Comparison of ENCODE assay signal across 27 cellular contexts in the genomic region with DNA sequence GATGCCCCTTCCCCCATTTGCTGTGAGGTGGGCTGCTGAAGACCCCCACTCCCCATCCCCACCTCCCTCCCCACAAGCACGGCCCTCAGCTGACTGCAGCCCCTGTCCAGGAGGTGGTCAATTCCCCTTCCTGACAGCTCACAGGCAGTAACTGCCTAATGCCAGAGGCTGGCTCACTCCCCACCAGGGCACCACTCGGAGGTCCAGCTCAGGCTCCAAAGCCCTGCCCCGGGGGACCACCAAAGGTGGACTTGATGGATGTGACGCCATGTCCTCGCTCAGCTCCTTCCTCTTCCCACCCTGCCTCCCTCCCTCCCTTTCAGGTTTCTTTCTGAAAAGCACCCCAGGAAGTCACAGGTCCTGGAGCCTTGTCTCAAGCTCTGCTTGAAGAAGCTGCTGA.
"Had no signal": no experiment of that assay in that cellular context is flagged by ENCODE, and none has a peak within 500 bp of the region (broad histone marks: within the 10 kb centered on the region; RNA-seq: fewer than 3 reads in every experiment).

No MANE protein-coding gene starts in this region.

- H3K36me3 ChIP-seq: left ventricle myocardium inferior, neural progenitor cell, pancreas, right atrium auricular region, right lobe of liver, suprapubic skin, thoracic aorta, tibial artery, upper lobe of right lung, uterus had no signal

- H3K27ac ChIP-seq: left ventricle myocardium inferior, neural progenitor cell, pancreas, psoas muscle, right atrium auricular region, right lobe of liver, suprapubic skin, thoracic aorta, tibial artery, upper lobe of right lung, uterus had no signal

- H3K9me3 ChIP-seq: left ventricle myocardium inferior, pancreas, psoas muscle, right atrium auricular region, right lobe of liver, suprapubic skin, thoracic aorta, tibial artery, upper lobe of right lung, uterus had no signal

- H3K4me2 ChIP-seq: neural progenitor cell, smooth muscle cell had no signal

- FAIRE-seq: islet of Langerhans, pancreas had no signal

- H3K27me3 ChIP-seq: neural progenitor cell, pancreas, right atrium auricular region, right lobe of liver, upper lobe of right lung, uterus had no signal

- H3K4me1 ChIP-seq: left ventricle myocardium inferior, neural progenitor cell, pancreas, psoas muscle, right atrium auricular region, right lobe of liver, suprapubic skin, tibial artery, upper lobe of right lung, uterus had no signal

- DNase-seq: hypothalamus; immature natural killer cell; left ventricle myocardium inferior; mesendoderm; naive B cell; natural killer cell; nephron progenitor cell; psoas muscle; right lobe of liver; stimulated activated CD4-positive, alpha-beta T cell treated with anti-CD3 and anti-CD28 coated beads, Interleukin-12 subunit alpha, Interleukin-12 subunit beta, amount 100 ng/mL, for 4 hours; stimulated activated CD4-positive, alpha-beta T cell treated with anti-CD3 and anti-CD28 coated beads, Interleukin-15, amount 100 ng/mL, for 24 hours; stimulated activated CD4-positive, alpha-beta T cell treated with anti-CD3 and anti-CD28 coated beads, Interleukin-2, amount 100 ng/mL, for 24 hours; stimulated activated CD4-positive, alpha-beta T cell treated with anti-CD3 and anti-CD28 coated beads, Interleukin-4, amount 100 ng/mL, for 24 hours; stimulated activated naive CD4-positive, alpha-beta T cell; tibial artery; trophoblast cell; upper lobe of right lung; uterus had no signal

- H3K4me3 ChIP-seq: left ventricle myocardium inferior, lung, neural progenitor cell, pancreas, psoas muscle, right atrium auricular region, right lobe of liver, smooth muscle cell, suprapubic skin, thoracic aorta, tibial artery, upper lobe of right lung, uterus had no signal

- H2AFZ ChIP-seq: neural progenitor cell had no signal

- H3K9ac ChIP-seq: neural progenitor cell had no signal

- ATAC-seq: natural killer cell; pancreas; psoas muscle; right lobe of liver; stimulated activated effector memory CD8-positive, alpha-beta T cell treated with anti-CD3 and anti-CD28 coated beads, Interleukin-12 subunit alpha, Interleukin-12 subunit beta, amount 100 ng/mL, for 72 hours; upper lobe of right lung had no signal
